Comparison of ENCODE assay signal across 1 cellular context in genomic region chr5:60700347-60700815, GRCh38.
TF ChIP-seq lines count a peak whose summit lies in the region.

No MANE protein-coding gene starts in this region.

TF ChIP-seq in HEK293, 187 proteins besides CTCF, POLR2A, EP300 and RAD21 (continued from another document):
- TF ChIP-seq, protein P1, sequence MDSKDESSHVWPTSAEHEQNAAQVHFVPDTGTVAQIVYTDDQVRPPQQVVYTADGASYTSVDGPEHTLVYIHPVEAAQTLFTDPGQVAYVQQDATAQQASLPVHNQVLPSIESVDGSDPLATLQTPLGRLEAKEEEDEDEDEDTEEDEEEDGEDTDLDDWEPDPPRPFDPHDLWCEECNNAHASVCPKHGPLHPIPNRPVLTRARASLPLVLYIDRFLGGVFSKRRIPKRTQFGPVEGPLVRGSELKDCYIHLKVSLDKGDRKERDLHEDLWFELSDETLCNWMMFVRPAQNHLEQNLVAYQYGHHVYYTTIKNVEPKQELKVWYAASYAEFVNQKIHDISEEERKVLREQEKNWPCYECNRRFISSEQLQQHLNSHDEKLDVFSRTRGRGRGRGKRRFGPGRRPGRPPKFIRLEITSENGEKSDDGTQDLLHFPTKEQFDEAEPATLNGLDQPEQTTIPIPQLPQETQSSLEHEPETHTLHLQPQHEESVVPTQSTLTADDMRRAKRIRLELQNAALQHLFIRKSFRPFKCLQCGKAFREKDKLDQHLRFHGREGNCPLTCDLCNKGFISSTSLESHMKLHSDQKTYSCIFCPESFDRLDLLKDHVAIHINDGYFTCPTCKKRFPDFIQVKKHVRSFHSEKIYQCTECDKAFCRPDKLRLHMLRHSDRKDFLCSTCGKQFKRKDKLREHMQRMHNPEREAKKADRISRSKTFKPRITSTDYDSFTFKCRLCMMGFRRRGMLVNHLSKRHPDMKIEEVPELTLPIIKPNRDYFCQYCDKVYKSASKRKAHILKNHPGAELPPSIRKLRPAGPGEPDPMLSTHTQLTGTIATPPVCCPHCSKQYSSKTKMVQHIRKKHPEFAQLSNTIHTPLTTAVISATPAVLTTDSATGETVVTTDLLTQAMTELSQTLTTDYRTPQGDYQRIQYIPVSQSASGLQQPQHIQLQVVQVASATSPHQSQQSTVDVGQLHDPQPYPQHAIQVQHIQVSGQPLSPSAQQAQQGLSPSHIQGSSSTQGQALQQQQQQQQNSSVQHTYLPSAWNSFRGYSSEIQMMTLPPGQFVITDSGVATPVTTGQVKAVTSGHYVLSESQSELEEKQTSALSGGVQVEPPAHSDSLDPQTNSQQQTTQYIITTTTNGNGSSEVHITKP (tag by site-specific recombination; IDR thresholded peaks at IDR 0.05) = no peak
TF ChIP-seq in HEK293: peak in this region for 4.
